8 cellular contexts compared by ENCODE assay signal in genomic region chr18:79506191-79507075, GRCh38.
DNase-seq lines count a peak whose midpoint lies in the region; ATAC-seq and TF ChIP-seq lines count a peak whose summit lies in the region.
"Had no signal": no experiment of that assay in that cellular context is flagged by ENCODE, and none has a peak within 500 bp of the region (broad histone marks: within the 10 kb centered on the region; RNA-seq: fewer than 3 reads in every experiment).

No MANE protein-coding gene starts in this region.

- TF ChIP-seq CTCF in right atrium auricular region (IDR thresholded peaks at IDR 0.05): no peak

- CTCF ChIA-PET in activated CD8-positive, alpha-beta T cell treated with anti-CD3 and anti-CD28 coated beads, Interleukin-2, amount 10 ng/mL, durations not matched to agents 7 days and 5 days (lab: Charles Lee): interaction anchor here (1.1 kb wide), 1 partner anchor 11 kb away, joined by 6 read pairs; no protein-coding TSS in a partner anchor

- no peaks in the 10 kb centered on the region for H3K27me3 Mint-ChIP-seq in activated CD8-positive, alpha-beta T cell treated with anti-CD3 and anti-CD28 coated beads, Interleukin-2, amount 10 ng/mL, durations not matched to agents 7 days and 5 days (ENCODE audit: low read depth)

- peaks cover 0 to 35% of the 10 kb centered on the region in 2 donors for H3K4me1 ChIP-seq in right atrium auricular region

- H3K36me3 ChIP-seq in H7 (replicated peaks; ENCODE audit: control insufficient read depth, insufficient read depth, low read length): no peaks in the 10 kb centered on the region
- peaks cover 3% of the 10 kb centered on the region for H3K36me3 ChIP-seq in right atrium auricular region

- POLR2A ChIA-PET in activated CD8-positive, alpha-beta T cell treated with anti-CD3 and anti-CD28 coated beads, Interleukin-2, amount 10 ng/mL, durations not matched to agents 7 days and 5 days (lab: Charles Lee): no interaction called here

- peak; percentile 75 for DNase-seq in H7
- DNase-seq in activated CD8-positive, alpha-beta T cell treated with anti-CD3 and anti-CD28 coated beads, Interleukin-2, amount 10 ng/mL, durations not matched to agents 7 days and 5 days: no peak
- DNase-seq in right atrium auricular region (ENCODE audit: low spot score): peak; percentile 77
- DNase-seq in stimulated activated naive CD8-positive, alpha-beta T cell treated with anti-CD3 and anti-CD28 coated beads, Interleukin-15, Interleukin-2, amounts not matched to agents 100 U/mL and 50 U/mL, for 24 hours: no peak
- DNase-seq in NCI-H748 (lab: John Stamatoyannopoulos, UW; ENCODE audit: unreplicated experiment): no peak
- DNase-seq in NCI-H2107 (lab: John Stamatoyannopoulos, UW): no peak
- DNase-seq in T-helper 9 cell: no peak

- ATAC-seq in activated CD8-positive, alpha-beta T cell treated with anti-CD3 and anti-CD28 coated beads, Interleukin-2, amount 10 ng/mL, durations not matched to agents 7 days and 5 days: peak; percentile 43
- peak; percentile 5 for ATAC-seq in stimulated activated naive CD8-positive, alpha-beta T cell treated with anti-CD3 and anti-CD28 coated beads, Interleukin-15, Interleukin-2, amounts not matched to agents 100 U/mL and 50 U/mL, for 24 hours

- H3K36me3 Mint-ChIP-seq in activated CD8-positive, alpha-beta T cell treated with anti-CD3 and anti-CD28 coated beads, Interleukin-2, amount 10 ng/mL, durations not matched to agents 7 days and 5 days (ENCODE audit: low read depth): peaks cover 5% of the 10 kb centered on the region

- peaks cover 41% of the 10 kb centered on the region for H3K4me1 Mint-ChIP-seq in activated CD8-positive, alpha-beta T cell treated with anti-CD3 and anti-CD28 coated beads, Interleukin-2, amount 10 ng/mL, durations not matched to agents 7 days and 5 days (ENCODE audit: low read depth)

- no peaks in the 10 kb centered on the region for H3K9me3 ChIP-seq in right atrium auricular region

- no peaks in the 10 kb centered on the region for H3K9me3 Mint-ChIP-seq in activated CD8-positive, alpha-beta T cell treated with anti-CD3 and anti-CD28 coated beads, Interleukin-2, amount 10 ng/mL, durations not matched to agents 7 days and 5 days (ENCODE audit: insufficient read depth)

- peak overlapping the region; percentile 82 for H3K27ac Mint-ChIP-seq in activated CD8-positive, alpha-beta T cell treated with anti-CD3 and anti-CD28 coated beads, Interleukin-2, amount 10 ng/mL, durations not matched to agents 7 days and 5 days

- peak overlapping the region; percentile 87 to 93 for H3K27ac ChIP-seq in right atrium auricular region
- H3K27ac ChIP-seq: KMS-11 had no signal

- no peaks in the 10 kb centered on the region for H3K27me3 ChIP-seq in H7 (ENCODE audit: control insufficient read depth, insufficient read depth, low read length)
- H3K27me3 ChIP-seq in right atrium auricular region: no peaks in the 10 kb centered on the region

- H3K4me3 ChIP-seq in H7 (ENCODE audit: insufficient read depth, low read depth, low read length): no peak overlapping the region
- peak overlapping the region; percentile 19 to 44 for H3K4me3 ChIP-seq in right atrium auricular region

- peak overlapping the region; percentile 43 for H3K4me3 Mint-ChIP-seq in activated CD8-positive, alpha-beta T cell treated with anti-CD3 and anti-CD28 coated beads, Interleukin-2, amount 10 ng/mL, durations not matched to agents 7 days and 5 days

Comparison
In these comparisons a context has a peak if more than half of its experiments do, and no peak if none do; other contexts are left out.
1. DNase-seq: peak in H7 (single experiment) and right atrium auricular region (single experiment); none in activated CD8-positive, alpha-beta T cell treated with anti-CD3 and anti-CD28 coated beads, Interleukin-2, amount 10 ng/mL, durations not matched to agents 7 days and 5 days (single experiment), stimulated activated naive CD8-positive, alpha-beta T cell treated with anti-CD3 and anti-CD28 coated beads, Interleukin-15, Interleukin-2, amounts not matched to agents 100 U/mL and 50 U/mL, for 24 hours (single experiment), NCI-H748 (single experiment), NCI-H2107 (single experiment) and T-helper 9 cell (single experiment).